Comparison of ENCODE assay signal across 8 cellular contexts in the genomic region with DNA sequence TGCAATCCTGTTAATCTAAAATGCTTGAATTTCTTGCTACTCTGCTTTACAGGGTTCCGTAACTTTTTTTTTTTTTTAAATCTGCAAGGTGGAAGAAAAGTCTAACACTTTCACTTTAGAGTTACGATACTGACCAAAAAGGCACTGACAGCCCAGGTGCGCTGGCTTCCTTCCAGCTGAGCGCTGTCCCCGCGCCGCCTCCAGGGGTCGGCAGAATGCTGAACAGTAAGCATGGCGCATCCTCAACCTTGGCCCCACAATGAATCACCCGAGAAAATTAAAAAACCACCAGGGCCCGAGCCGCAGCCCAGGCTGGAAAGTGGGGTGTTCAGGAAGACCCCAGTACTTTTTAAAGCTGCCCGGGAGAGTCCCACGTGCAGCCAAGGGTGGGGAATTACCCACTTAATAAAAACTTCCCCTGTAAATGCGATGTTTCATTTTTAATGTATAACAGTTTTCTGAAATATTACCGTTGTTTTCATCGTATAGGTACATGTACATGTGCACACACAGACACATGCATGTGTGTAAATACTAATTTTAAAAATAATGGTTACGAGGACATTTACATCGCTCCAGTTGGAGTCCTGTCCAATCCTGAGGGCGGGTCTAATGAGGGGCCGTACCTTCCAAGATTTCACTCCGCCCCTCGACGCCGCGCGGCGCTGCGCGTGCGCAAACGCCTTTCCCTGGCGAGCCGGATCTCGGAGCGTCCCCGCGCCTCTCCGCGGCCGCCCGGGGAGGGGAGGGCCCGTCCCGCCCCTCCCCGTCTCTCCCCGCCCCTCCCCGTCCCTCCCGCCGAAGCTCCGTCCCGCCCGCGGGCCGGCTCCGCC. TPM values are rescaled to one million over a fixed set of nuclear protein-coding genes. Genes with fewer than 3 reads are reported as not detected.
DNase-seq lines count a peak whose midpoint lies in the region; ATAC-seq and TF ChIP-seq lines count a peak whose summit lies in the region.

No MANE protein-coding gene starts in this region.

- H3F3A ChIP-seq in SU-DHL-6 (ENCODE audit: insufficient read depth), result peaks cover 17% of the 10 kb centered on the region

- peak overlapping the region; percentile 98 for H2AFZ ChIP-seq in SU-DHL-6 (ENCODE audit: low read depth, low read length, severe bottlenecking)
- peak overlapping the region; percentile 99 for H2AFZ ChIP-seq in parathyroid adenoma

- no peaks in the 10 kb centered on the region for H4K20me1 ChIP-seq in SU-DHL-6 (ENCODE audit: low read depth, low read length)

- H3K4me3 ChIP-seq in SU-DHL-6 (ENCODE audit: insufficient read depth, low read length, poor library complexity, severe bottlenecking) (peak overlapping the region; percentile 99), cardiac muscle cell (peak overlapping the region; percentile 86), parathyroid adenoma (ENCODE audit: low read depth, low read length) (peak overlapping the region; percentile 99), tibial artery (peak overlapping the region; percentile 89 to 96)

- no peaks in the 10 kb centered on the region for H3K9me2 ChIP-seq in SU-DHL-6 (replicated peaks; ENCODE audit: insufficient read depth, low read length)

- no peaks in the 10 kb centered on the region for H3K9me3 ChIP-seq in SU-DHL-6 (ENCODE audit: insufficient read depth, low read length)
- H3K9me3 ChIP-seq in cardiac muscle cell (ENCODE audit: low read depth), result no peaks in the 10 kb centered on the region
- no peaks in the 10 kb centered on the region for H3K9me3 ChIP-seq in parathyroid adenoma (ENCODE audit: control insufficient read depth, low read length)
- H3K9me3 ChIP-seq in tibial artery, result no peaks in the 10 kb centered on the region

- TF ChIP-seq CTCF in GM12872 (IDR thresholded peaks at IDR 0.05; ENCODE audit: insufficient read depth, low read depth, low read length) (peak; percentile 78), SU-DHL-6 (IDR thresholded peaks at IDR 0.05; ENCODE audit: insufficient read depth, low read length, poor library complexity, severe bottlenecking) (peak; percentile 92), cardiac muscle cell (IDR thresholded peaks at IDR 0.05; ENCODE audit: low read depth, low read length) (peak; percentile 70), parathyroid adenoma (IDR thresholded peaks at IDR 0.05) (peak; percentile 73), tibial artery (IDR thresholded peaks at IDR 0.05) (peak; percentile 43 to 47)

- DNase-seq in NCI-H1105 treated with DMSO at 0.1 percent for 48 hours (lab: John Stamatoyannopoulos, UW), result peak; percentile 89
- DNase-seq in activated naive CD8-positive, alpha-beta T cell treated with anti-CD3 and anti-CD28 coated beads, Interleukin-2, amount 50 U/mL, for 24 hours, result peak; percentile 98
- peak; percentile 95 to 97 for DNase-seq in cardiac muscle cell (ENCODE audit: low read depth in 1 of 2, low spot score in 1 of 2)
- peak; percentile 91 to 96 for DNase-seq in tibial artery

- peak; percentile 87 for ATAC-seq in HG02763 (IDR thresholded peaks at IDR 0.05; ENCODE audit: unreplicated experiment)
- peak; percentile 86 for ATAC-seq in activated naive CD8-positive, alpha-beta T cell treated with anti-CD3 and anti-CD28 coated beads, Interleukin-2, amount 50 U/mL, for 24 hours

- H3K4me2 ChIP-seq in SU-DHL-6 (ENCODE audit: low read depth, low read length, poor library complexity, severe bottlenecking) (peak overlapping the region; percentile 98), parathyroid adenoma (ENCODE audit: low read length) (peak overlapping the region; percentile 98)

- H3K4me1 Mint-ChIP-seq in activated naive CD8-positive, alpha-beta T cell treated with anti-CD3 and anti-CD28 coated beads, Interleukin-2, amount 50 U/mL, for 24 hours, result peaks cover 35% of the 10 kb centered on the region

- peak overlapping the region; percentile 89 for H3K27ac Mint-ChIP-seq in activated naive CD8-positive, alpha-beta T cell treated with anti-CD3 and anti-CD28 coated beads, Interleukin-2, amount 50 U/mL, for 24 hours

- peaks cover 4% of the 10 kb centered on the region for H3K4me1 ChIP-seq in cardiac muscle cell (ENCODE audit: low read depth)
- H3K4me1 ChIP-seq in parathyroid adenoma, result peaks cover 5% of the 10 kb centered on the region
- peaks cover 0 to 23% (median 12%) of the 10 kb centered on the region in 4 donors for H3K4me1 ChIP-seq in tibial artery

- H3K79me2 ChIP-seq in SU-DHL-6 (ENCODE audit: insufficient read depth, low read length) (peaks cover 29% of the 10 kb centered on the region), parathyroid adenoma (peaks cover 24% of the 10 kb centered on the region)

- no peaks in the 10 kb centered on the region for H3K9me3 Mint-ChIP-seq in activated naive CD8-positive, alpha-beta T cell treated with anti-CD3 and anti-CD28 coated beads, Interleukin-2, amount 50 U/mL, for 24 hours

- intact Hi-C loops in tibial artery (cut with DNase I; ENCODE audit: low total_unique reads), result loop anchor here (2.0 to 10.0 kb wide), 2 partner anchors 19 to 79 kb away; partner anchors contain the start of genes KATNA1 and PPIL4

- H3K4me3 Mint-ChIP-seq in activated naive CD8-positive, alpha-beta T cell treated with anti-CD3 and anti-CD28 coated beads, Interleukin-2, amount 50 U/mL, for 24 hours, result peak overlapping the region; percentile 84

- H3K27ac ChIP-seq in SU-DHL-6 (ENCODE audit: low read depth, low read length), result peak overlapping the region; percentile 88
- peak overlapping the region; percentile 90 for H3K27ac ChIP-seq in cardiac muscle cell
- peak overlapping the region; percentile 94 for H3K27ac ChIP-seq in parathyroid adenoma
- peak overlapping the region; percentile 92 to 97 for H3K27ac ChIP-seq in tibial artery

- H3K9ac ChIP-seq in SU-DHL-6 (ENCODE audit: low read length), result peak overlapping the region; percentile 90
- H3K9ac ChIP-seq in parathyroid adenoma, result peak overlapping the region; percentile 95

- no peaks in the 10 kb centered on the region for H3K36me3 Mint-ChIP-seq in activated naive CD8-positive, alpha-beta T cell treated with anti-CD3 and anti-CD28 coated beads, Interleukin-2, amount 50 U/mL, for 24 hours (ENCODE audit: low read depth)

- no peaks in the 10 kb centered on the region for H3K27me3 ChIP-seq in SU-DHL-6 (ENCODE audit: low read length)
- peaks cover 19% of the 10 kb centered on the region for H3K27me3 ChIP-seq in cardiac muscle cell
- no peaks in the 10 kb centered on the region for H3K27me3 ChIP-seq in parathyroid adenoma (ENCODE audit: control insufficient read depth, insufficient read depth, low read length)
- H3K27me3 ChIP-seq in tibial artery, result no peaks in the 10 kb centered on the region

- H3K36me3 ChIP-seq in SU-DHL-6 (ENCODE audit: low read length) (no peaks in the 10 kb centered on the region), cardiac muscle cell (no peaks in the 10 kb centered on the region), parathyroid adenoma (ENCODE audit: control insufficient read depth, insufficient read depth, low read length) (no peaks in the 10 kb centered on the region), tibial artery (no peaks in the 10 kb centered on the region)

- peaks cover 1% of the 10 kb centered on the region for H3K27me3 Mint-ChIP-seq in activated naive CD8-positive, alpha-beta T cell treated with anti-CD3 and anti-CD28 coated beads, Interleukin-2, amount 50 U/mL, for 24 hours

RNA-seq across cellular contexts. Expression of gene GINM1, which starts 0.4 kb away (rescaled TPM):
- 33.0 and 35.8 TPM in 2 replicates for total RNA-seq in cardiac muscle cell
- polyA plus RNA-seq in cardiac muscle cell, result 50.4 and 68.9 TPM in 2 replicates

RNA-seq across cellular contexts. Expression of gene PPIL4, which starts 19.9 kb away (rescaled TPM):
- total RNA-seq in cardiac muscle cell, result 23.0 and 33.1 TPM in 2 replicates
- 29.5 and 41.8 TPM in 2 replicates for polyA plus RNA-seq in cardiac muscle cell

Comparison
In these comparisons a context has a peak if more than half of its experiments do, and no peak if none do; other contexts are left out.
1. Peak in every context shown above with its lines: DNase-seq, ATAC-seq, H3K4me3 ChIP-seq and H3K27ac ChIP-seq.